7 cellular contexts compared by ENCODE assay signal in genomic region chr14:72894323-72894622, GRCh38. TPM values are rescaled to one million over a fixed set of nuclear protein-coding genes. Genes with fewer than 3 reads are reported as not detected.
DNase-seq lines count a peak whose midpoint lies in the region; ATAC-seq lines count a peak whose summit lies in the region.

No MANE protein-coding gene starts in this region.

- H3K27me3 ChIP-seq in HUES48 (ENCODE audit: control insufficient read depth, insufficient read depth, low read length) (peaks cover 84% of the 10 kb centered on the region), iPS-20b (ENCODE audit: insufficient read depth, low read length) (peaks cover 78% of the 10 kb centered on the region)

- H3K9me3 Mint-ChIP-seq in activated T-helper 2 cell treated with anti-CD3 and anti-CD28 coated beads, Interferon-gamma antibody, Interleukin-2, Interleukin-4, amounts not matched to agents 10 μg/mL and 5 μg/mL and 100 μg/mL, durations not matched to agents 14 hours and 24 hours and 36 hours: no peaks in the 10 kb centered on the region
- H3K9me3 Mint-ChIP-seq in stimulated activated naive CD8-positive, alpha-beta T cell treated with anti-CD3 and anti-CD28 coated beads, Interleukin-15, amount 100 ng/mL, for 72 hours: no peaks in the 10 kb centered on the region

- H3K4me3 ChIP-seq in HUES48 (ENCODE audit: low read depth, low read length) (peak overlapping the region; percentile 84), iPS-20b (ENCODE audit: low read length) (peak overlapping the region; percentile 80)

- H3K27me3 Mint-ChIP-seq in activated T-helper 2 cell treated with anti-CD3 and anti-CD28 coated beads, Interferon-gamma antibody, Interleukin-2, Interleukin-4, amounts not matched to agents 10 μg/mL and 5 μg/mL and 100 μg/mL, durations not matched to agents 14 hours and 24 hours and 36 hours (ENCODE audit: low read depth): peaks cover 67% of the 10 kb centered on the region
- H3K27me3 Mint-ChIP-seq in stimulated activated naive CD8-positive, alpha-beta T cell treated with anti-CD3 and anti-CD28 coated beads, Interleukin-15, amount 100 ng/mL, for 72 hours: peaks cover 50% of the 10 kb centered on the region

- H3K4me1 ChIP-seq in HUES48 (ENCODE audit: control insufficient read depth, insufficient read depth, low read length) (peaks cover 32% of the 10 kb centered on the region), iPS-20b (ENCODE audit: insufficient read depth, low read length) (peaks cover 23% of the 10 kb centered on the region; the same call in 1 of the 2 replicates)

- intact Hi-C loops in activated T-helper 2 cell treated with anti-CD3 and anti-CD28 coated beads, Interferon-gamma antibody, Interleukin-2, Interleukin-4, amounts not matched to agents 10 μg/mL and 5 μg/mL and 100 μg/mL, durations not matched to agents 14 hours and 24 hours and 36 hours (cut with micrococcal nuclease): loop anchor here (5.0 to 10.0 kb wide), 2 partner anchors 302 to 449 kb away; no protein-coding TSS in a partner anchor

- H3K9me3 ChIP-seq in HUES48 (ENCODE audit: control insufficient read depth, insufficient read depth, low read length) (no peaks in the 10 kb centered on the region), iPS-20b (ENCODE audit: insufficient read depth, low read depth, low read length) (no peaks in the 10 kb centered on the region)

- DNase-seq in activated T-helper 2 cell treated with anti-CD3 and anti-CD28 coated beads, Interferon-gamma antibody, Interleukin-2, Interleukin-4, amounts not matched to agents 10 μg/mL and 5 μg/mL and 100 μg/mL, durations not matched to agents 14 hours and 24 hours and 36 hours (ENCODE audit: low spot score): no peak
- DNase-seq in stimulated activated naive CD8-positive, alpha-beta T cell treated with anti-CD3 and anti-CD28 coated beads, Interleukin-15, amount 100 ng/mL, for 72 hours: no peak

- H3K9ac ChIP-seq in HUES48 (ENCODE audit: low read depth, low read length) (no peak overlapping the region), iPS-20b (ENCODE audit: low read depth, low read length) (no peak overlapping the region)

- no peaks in the 10 kb centered on the region for H3K36me3 Mint-ChIP-seq in activated T-helper 2 cell treated with anti-CD3 and anti-CD28 coated beads, Interferon-gamma antibody, Interleukin-2, Interleukin-4, amounts not matched to agents 10 μg/mL and 5 μg/mL and 100 μg/mL, durations not matched to agents 14 hours and 24 hours and 36 hours (ENCODE audit: low read depth)

- peaks cover 24% of the 10 kb centered on the region for H3K4me1 Mint-ChIP-seq in activated T-helper 2 cell treated with anti-CD3 and anti-CD28 coated beads, Interferon-gamma antibody, Interleukin-2, Interleukin-4, amounts not matched to agents 10 μg/mL and 5 μg/mL and 100 μg/mL, durations not matched to agents 14 hours and 24 hours and 36 hours (ENCODE audit: low read depth)
- H3K4me1 Mint-ChIP-seq in stimulated activated naive CD8-positive, alpha-beta T cell treated with anti-CD3 and anti-CD28 coated beads, Interleukin-15, amount 100 ng/mL, for 72 hours: peaks cover 17% of the 10 kb centered on the region

- no peak overlapping the region for H3K27ac Mint-ChIP-seq in activated T-helper 2 cell treated with anti-CD3 and anti-CD28 coated beads, Interferon-gamma antibody, Interleukin-2, Interleukin-4, amounts not matched to agents 10 μg/mL and 5 μg/mL and 100 μg/mL, durations not matched to agents 14 hours and 24 hours and 36 hours
- peak overlapping the region in 1 of 2 donors; percentile 72 for H3K27ac Mint-ChIP-seq in stimulated activated naive CD8-positive, alpha-beta T cell treated with anti-CD3 and anti-CD28 coated beads, Interleukin-15, amount 100 ng/mL, for 72 hours

- H3K27ac ChIP-seq in HUES48 (ENCODE audit: low read depth, low read length): no peak overlapping the region
- no peak overlapping the region for H3K27ac ChIP-seq in iPS-20b (ENCODE audit: low read length)

- peak overlapping the region; percentile 89 for H3K4me3 Mint-ChIP-seq in activated T-helper 2 cell treated with anti-CD3 and anti-CD28 coated beads, Interferon-gamma antibody, Interleukin-2, Interleukin-4, amounts not matched to agents 10 μg/mL and 5 μg/mL and 100 μg/mL, durations not matched to agents 14 hours and 24 hours and 36 hours (ENCODE audit: low read depth)
- peak overlapping the region; percentile 83 to 98 for H3K4me3 Mint-ChIP-seq in stimulated activated naive CD8-positive, alpha-beta T cell treated with anti-CD3 and anti-CD28 coated beads, Interleukin-15, amount 100 ng/mL, for 72 hours

- H3K36me3 ChIP-seq in HUES48 (ENCODE audit: control insufficient read depth, insufficient read depth, low read length) (no peaks in the 10 kb centered on the region), iPS-20b (ENCODE audit: insufficient read depth, low read depth, low read length) (no peaks in the 10 kb centered on the region)

- ATAC-seq in stimulated activated naive CD8-positive, alpha-beta T cell treated with anti-CD3 and anti-CD28 coated beads, Interleukin-15, amount 100 ng/mL, for 72 hours: no peak
- ATAC-seq in GM21717 (IDR thresholded peaks at IDR 0.05; ENCODE audit: unreplicated experiment) (no peak), GM18873 (IDR thresholded peaks at IDR 0.05; ENCODE audit: low FRiP score, unreplicated experiment) (no peak), HG03045 (IDR thresholded peaks at IDR 0.05; ENCODE audit: unreplicated experiment) (no peak)

RNA-seq across cellular contexts. Expression of gene DPF3, which starts 0.4 kb away (rescaled TPM):
- total RNA-seq in activated T-helper 2 cell treated with anti-CD3 and anti-CD28 coated beads, Interferon-gamma antibody, Interleukin-2, Interleukin-4, amounts not matched to agents 10 μg/mL and 5 μg/mL and 100 μg/mL, durations not matched to agents 14 hours and 24 hours and 36 hours: 0.62 and 0.66 TPM in 2 replicates

RNA-seq across cellular contexts. Expression of gene DCAF4, which starts 32.0 kb away (rescaled TPM):
- 13.2 and 17.6 TPM in 2 replicates for total RNA-seq in activated T-helper 2 cell treated with anti-CD3 and anti-CD28 coated beads, Interferon-gamma antibody, Interleukin-2, Interleukin-4, amounts not matched to agents 10 μg/mL and 5 μg/mL and 100 μg/mL, durations not matched to agents 14 hours and 24 hours and 36 hours
